Comparison of ENCODE assay signal across 2 cellular contexts in the genomic region with DNA sequence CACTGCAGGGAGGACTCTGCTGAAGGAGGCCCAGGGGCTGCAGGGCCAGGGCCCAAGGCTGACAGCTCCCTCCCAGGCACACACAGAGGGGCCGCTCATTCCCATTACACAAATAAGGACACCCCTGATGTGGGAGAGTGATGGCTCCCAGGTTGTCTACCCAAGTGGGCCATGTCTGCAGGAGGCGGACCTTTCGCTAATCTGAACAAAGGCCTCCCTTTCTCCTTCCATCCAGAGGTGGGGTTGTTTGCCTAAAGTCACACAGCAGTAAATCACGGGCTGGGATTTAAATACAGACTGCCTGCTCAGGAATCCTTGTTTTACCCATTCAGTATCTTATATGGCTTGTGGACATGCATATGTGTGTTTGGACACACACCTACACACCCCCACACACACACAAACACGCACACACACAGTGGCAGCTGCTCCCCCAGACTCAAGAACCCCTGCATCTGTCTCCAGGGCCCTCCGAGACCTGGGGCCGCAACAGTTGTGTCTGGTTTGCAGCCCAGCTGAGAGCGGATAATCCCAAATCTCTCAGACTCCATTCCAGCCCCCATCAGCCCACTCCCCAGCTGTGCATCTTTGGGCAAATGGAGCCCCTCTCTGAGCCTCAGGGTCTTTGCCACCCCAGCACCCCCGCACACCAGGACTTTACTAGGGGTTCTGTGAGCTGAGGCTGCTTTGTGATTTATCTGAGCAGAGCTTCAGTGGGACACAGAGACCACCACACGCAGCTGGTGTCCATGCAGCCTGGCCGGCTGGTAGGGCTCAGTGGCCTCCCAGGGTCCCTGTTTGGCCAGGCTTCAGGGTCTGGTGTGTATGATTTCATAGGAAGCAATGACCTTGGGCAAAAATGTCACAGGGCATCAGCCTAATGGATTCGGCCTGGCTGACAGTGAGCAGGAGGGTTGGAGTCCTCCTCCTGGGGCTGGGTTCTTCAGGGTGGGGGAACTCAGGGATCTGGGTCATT.
A peak's percentile ranks its signal among the peaks of the same experiment; 100 is the strongest.
TF ChIP-seq lines count a peak whose summit lies in the region.

No MANE protein-coding gene starts in this region.

TF ChIP-seq in HepG2, 621 proteins besides CTCF, POLR2A, EP300 and RAD21 (continues in another document):
- TF ChIP-seq SP1 (IDR thresholded peaks at IDR 0.05), result no peak
- no peak for TF ChIP-seq SP1 (CRISPR knock-in tag; IDR thresholded peaks at IDR 0.05)
- TF ChIP-seq HIVEP1 (CRISPR knock-in tag; IDR thresholded peaks at IDR 0.05), result no peak
- TF ChIP-seq PAF1 (CRISPR knock-in tag; IDR thresholded peaks at IDR 0.05), result no peak
- no peak for TF ChIP-seq SCMH1 (CRISPR knock-in tag; IDR thresholded peaks at IDR 0.05; ENCODE audit: borderline replicate concordance)
- TF ChIP-seq ZNF264 (CRISPR knock-in tag; IDR thresholded peaks at IDR 0.05), result no peak
- TF ChIP-seq ZNF615 (CRISPR knock-in tag; IDR thresholded peaks at IDR 0.05; ENCODE audit: borderline replicate concordance), result 0 out of 2 replicates have a peak, but pooled peaks have one; percentile 76
- TF ChIP-seq, protein P1, sequence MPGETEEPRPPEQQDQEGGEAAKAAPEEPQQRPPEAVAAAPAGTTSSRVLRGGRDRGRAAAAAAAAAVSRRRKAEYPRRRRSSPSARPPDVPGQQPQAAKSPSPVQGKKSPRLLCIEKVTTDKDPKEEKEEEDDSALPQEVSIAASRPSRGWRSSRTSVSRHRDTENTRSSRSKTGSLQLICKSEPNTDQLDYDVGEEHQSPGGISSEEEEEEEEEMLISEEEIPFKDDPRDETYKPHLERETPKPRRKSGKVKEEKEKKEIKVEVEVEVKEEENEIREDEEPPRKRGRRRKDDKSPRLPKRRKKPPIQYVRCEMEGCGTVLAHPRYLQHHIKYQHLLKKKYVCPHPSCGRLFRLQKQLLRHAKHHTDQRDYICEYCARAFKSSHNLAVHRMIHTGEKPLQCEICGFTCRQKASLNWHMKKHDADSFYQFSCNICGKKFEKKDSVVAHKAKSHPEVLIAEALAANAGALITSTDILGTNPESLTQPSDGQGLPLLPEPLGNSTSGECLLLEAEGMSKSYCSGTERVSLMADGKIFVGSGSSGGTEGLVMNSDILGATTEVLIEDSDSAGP (CRISPR knock-in tag; IDR thresholded peaks at IDR 0.05; ENCODE audit: borderline replicate concordance), result no peak; the same call in 1 of the 2 replicates
- TF ChIP-seq PHF21A (CRISPR knock-in tag; IDR thresholded peaks at IDR 0.05), result 0 out of 2 replicates have a peak, but pooled peaks have one; percentile 23
- TF ChIP-seq, protein P2, sequence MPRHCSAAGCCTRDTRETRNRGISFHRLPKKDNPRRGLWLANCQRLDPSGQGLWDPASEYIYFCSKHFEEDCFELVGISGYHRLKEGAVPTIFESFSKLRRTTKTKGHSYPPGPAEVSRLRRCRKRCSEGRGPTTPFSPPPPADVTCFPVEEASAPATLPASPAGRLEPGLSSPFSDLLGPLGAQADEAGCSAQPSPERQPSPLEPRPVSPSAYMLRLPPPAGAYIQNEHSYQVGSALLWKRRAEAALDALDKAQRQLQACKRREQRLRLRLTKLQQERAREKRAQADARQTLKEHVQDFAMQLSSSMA (CRISPR knock-in tag; IDR thresholded peaks at IDR 0.05), result no peak
- TF ChIP-seq, protein P3, sequence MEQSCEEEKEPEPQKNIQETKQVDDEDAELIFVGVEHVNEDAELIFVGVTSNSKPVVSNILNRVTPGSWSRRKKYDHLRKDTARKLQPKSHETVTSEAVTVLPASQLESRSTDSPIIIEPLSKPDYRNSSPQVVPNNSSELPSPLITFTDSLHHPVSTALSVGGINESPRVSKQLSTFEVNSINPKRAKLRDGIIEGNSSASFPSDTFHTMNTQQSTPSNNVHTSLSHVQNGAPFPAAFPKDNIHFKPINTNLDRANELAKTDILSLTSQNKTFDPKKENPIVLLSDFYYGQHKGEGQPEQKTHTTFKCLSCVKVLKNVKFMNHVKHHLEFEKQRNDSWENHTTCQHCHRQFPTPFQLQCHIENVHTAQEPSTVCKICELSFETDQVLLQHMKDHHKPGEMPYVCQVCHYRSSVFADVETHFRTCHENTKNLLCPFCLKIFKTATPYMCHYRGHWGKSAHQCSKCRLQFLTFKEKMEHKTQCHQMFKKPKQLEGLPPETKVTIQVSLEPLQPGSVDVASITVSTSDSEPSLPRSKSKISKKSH (CRISPR knock-in tag; IDR thresholded peaks at IDR 0.05; ENCODE audit: borderline replicate concordance), result no peak
- TF ChIP-seq ZNF614 (CRISPR knock-in tag; IDR thresholded peaks at IDR 0.05; ENCODE audit: borderline replicate concordance), result no peak
- TF ChIP-seq DR1 (CRISPR knock-in tag; IDR thresholded peaks at IDR 0.05), result no peak
- TF ChIP-seq ZFP41 (CRISPR knock-in tag; IDR thresholded peaks at IDR 0.05; ENCODE audit: borderline replicate concordance), result no peak
- no peak for TF ChIP-seq GATAD2A (CRISPR knock-in tag; IDR thresholded peaks at IDR 0.05)
- no peak for TF ChIP-seq ELF3 (CRISPR knock-in tag; IDR thresholded peaks at IDR 0.05)
- TF ChIP-seq KDM2A (CRISPR knock-in tag; IDR thresholded peaks at IDR 0.05; ENCODE audit: borderline replicate concordance, low read depth), result peak; percentile 2; the same call in 1 of the 2 replicates
- TF ChIP-seq GFI1 (CRISPR knock-in tag; IDR thresholded peaks at IDR 0.05; ENCODE audit: borderline replicate concordance), result 0 out of 2 replicates have a peak, but pooled peaks have one; percentile 25
- no peak for TF ChIP-seq GLI4 (CRISPR knock-in tag; IDR thresholded peaks at IDR 0.05; ENCODE audit: borderline replicate concordance)
- peak; percentile 55 for TF ChIP-seq PTBP1 (IDR thresholded peaks at IDR 0.05; ENCODE audit: low read depth, low read length, poor library complexity, severe bottlenecking)
- TF ChIP-seq RARA (CRISPR knock-in tag; IDR thresholded peaks at IDR 0.05), result no peak
- TF ChIP-seq SNAPC2 (CRISPR knock-in tag; IDR thresholded peaks at IDR 0.05), result no peak
- TF ChIP-seq, protein P4, sequence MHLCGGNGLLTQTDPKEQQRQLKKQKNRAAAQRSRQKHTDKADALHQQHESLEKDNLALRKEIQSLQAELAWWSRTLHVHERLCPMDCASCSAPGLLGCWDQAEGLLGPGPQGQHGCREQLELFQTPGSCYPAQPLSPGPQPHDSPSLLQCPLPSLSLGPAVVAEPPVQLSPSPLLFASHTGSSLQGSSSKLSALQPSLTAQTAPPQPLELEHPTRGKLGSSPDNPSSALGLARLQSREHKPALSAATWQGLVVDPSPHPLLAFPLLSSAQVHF (CRISPR knock-in tag; IDR thresholded peaks at IDR 0.05), result no peak
- TF ChIP-seq, protein P5, sequence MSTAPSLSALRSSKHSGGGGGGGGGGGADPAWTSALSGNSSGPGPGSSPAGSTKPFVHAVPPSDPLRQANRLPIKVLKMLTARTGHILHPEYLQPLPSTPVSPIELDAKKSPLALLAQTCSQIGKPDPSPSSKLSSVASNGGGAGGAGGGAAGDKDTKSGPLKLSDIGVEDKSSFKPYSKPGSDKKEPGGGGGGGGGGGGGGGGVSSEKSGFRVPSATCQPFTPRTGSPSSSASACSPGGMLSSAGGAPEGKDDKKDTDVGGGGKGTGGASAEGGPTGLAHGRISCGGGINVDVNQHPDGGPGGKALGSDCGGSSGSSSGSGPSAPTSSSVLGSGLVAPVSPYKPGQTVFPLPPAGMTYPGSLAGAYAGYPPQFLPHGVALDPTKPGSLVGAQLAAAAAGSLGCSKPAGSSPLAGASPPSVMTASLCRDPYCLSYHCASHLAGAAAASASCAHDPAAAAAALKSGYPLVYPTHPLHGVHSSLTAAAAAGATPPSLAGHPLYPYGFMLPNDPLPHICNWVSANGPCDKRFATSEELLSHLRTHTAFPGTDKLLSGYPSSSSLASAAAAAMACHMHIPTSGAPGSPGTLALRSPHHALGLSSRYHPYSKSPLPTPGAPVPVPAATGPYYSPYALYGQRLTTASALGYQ (CRISPR knock-in tag; IDR thresholded peaks at IDR 0.05), result no peak
- no peak for TF ChIP-seq ZNF256 (CRISPR knock-in tag; conservative IDR thresholded peaks at IDR 0.05)
- no peak for TF ChIP-seq ZNF816 (CRISPR knock-in tag; IDR thresholded peaks at IDR 0.05; ENCODE audit: borderline replicate concordance)
- 0 out of 2 replicates have a peak, but pooled peaks have one; percentile 30 for TF ChIP-seq NFE2L1 (CRISPR knock-in tag; IDR thresholded peaks at IDR 0.05; ENCODE audit: borderline replicate concordance)

TF ChIP-seq in WTC11, 78 proteins besides CTCF, POLR2A, EP300 and RAD21:
- TF ChIP-seq, protein P6, sequence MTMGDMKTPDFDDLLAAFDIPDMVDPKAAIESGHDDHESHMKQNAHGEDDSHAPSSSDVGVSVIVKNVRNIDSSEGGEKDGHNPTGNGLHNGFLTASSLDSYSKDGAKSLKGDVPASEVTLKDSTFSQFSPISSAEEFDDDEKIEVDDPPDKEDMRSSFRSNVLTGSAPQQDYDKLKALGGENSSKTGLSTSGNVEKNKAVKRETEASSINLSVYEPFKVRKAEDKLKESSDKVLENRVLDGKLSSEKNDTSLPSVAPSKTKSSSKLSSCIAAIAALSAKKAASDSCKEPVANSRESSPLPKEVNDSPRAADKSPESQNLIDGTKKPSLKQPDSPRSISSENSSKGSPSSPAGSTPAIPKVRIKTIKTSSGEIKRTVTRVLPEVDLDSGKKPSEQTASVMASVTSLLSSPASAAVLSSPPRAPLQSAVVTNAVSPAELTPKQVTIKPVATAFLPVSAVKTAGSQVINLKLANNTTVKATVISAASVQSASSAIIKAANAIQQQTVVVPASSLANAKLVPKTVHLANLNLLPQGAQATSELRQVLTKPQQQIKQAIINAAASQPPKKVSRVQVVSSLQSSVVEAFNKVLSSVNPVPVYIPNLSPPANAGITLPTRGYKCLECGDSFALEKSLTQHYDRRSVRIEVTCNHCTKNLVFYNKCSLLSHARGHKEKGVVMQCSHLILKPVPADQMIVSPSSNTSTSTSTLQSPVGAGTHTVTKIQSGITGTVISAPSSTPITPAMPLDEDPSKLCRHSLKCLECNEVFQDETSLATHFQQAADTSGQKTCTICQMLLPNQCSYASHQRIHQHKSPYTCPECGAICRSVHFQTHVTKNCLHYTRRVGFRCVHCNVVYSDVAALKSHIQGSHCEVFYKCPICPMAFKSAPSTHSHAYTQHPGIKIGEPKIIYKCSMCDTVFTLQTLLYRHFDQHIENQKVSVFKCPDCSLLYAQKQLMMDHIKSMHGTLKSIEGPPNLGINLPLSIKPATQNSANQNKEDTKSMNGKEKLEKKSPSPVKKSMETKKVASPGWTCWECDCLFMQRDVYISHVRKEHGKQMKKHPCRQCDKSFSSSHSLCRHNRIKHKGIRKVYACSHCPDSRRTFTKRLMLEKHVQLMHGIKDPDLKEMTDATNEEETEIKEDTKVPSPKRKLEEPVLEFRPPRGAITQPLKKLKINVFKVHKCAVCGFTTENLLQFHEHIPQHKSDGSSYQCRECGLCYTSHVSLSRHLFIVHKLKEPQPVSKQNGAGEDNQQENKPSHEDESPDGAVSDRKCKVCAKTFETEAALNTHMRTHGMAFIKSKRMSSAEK (CRISPR knock-in tag; IDR thresholded peaks at IDR 0.05; ENCODE audit: borderline replicate concordance), result no peak
- no peak for TF ChIP-seq MYBL2 (CRISPR knock-in tag; IDR thresholded peaks at IDR 0.05)
- TF ChIP-seq ZNF138 (CRISPR knock-in tag; conservative IDR thresholded peaks at IDR 0.05), result no peak
- TF ChIP-seq, protein P7, sequence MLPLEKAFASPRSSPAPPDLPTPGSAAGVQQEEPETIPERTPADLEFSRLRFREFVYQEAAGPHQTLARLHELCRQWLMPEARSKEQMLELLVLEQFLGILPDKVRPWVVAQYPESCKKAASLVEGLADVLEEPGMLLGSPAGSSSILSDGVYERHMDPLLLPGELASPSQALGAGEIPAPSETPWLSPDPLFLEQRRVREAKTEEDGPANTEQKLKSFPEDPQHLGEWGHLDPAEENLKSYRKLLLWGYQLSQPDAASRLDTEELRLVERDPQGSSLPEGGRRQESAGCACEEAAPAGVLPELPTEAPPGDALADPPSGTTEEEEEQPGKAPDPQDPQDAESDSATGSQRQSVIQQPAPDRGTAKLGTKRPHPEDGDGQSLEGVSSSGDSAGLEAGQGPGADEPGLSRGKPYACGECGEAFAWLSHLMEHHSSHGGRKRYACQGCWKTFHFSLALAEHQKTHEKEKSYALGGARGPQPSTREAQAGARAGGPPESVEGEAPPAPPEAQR (CRISPR knock-in tag; IDR thresholded peaks at IDR 0.05), result no peak
- TF ChIP-seq TCF7 (CRISPR knock-in tag; IDR thresholded peaks at IDR 0.05; ENCODE audit: low read depth), result no peak
- TF ChIP-seq FOXJ3 (CRISPR knock-in tag; IDR thresholded peaks at IDR 0.05; ENCODE audit: borderline replicate concordance), result no peak
- TF ChIP-seq GABPB1 (CRISPR knock-in tag; IDR thresholded peaks at IDR 0.05), result no peak
- no peak for TF ChIP-seq NFYB (CRISPR knock-in tag; conservative IDR thresholded peaks at IDR 0.05; ENCODE audit: low read depth)
